8 cellular contexts compared by ENCODE assay signal in the genomic region with DNA sequence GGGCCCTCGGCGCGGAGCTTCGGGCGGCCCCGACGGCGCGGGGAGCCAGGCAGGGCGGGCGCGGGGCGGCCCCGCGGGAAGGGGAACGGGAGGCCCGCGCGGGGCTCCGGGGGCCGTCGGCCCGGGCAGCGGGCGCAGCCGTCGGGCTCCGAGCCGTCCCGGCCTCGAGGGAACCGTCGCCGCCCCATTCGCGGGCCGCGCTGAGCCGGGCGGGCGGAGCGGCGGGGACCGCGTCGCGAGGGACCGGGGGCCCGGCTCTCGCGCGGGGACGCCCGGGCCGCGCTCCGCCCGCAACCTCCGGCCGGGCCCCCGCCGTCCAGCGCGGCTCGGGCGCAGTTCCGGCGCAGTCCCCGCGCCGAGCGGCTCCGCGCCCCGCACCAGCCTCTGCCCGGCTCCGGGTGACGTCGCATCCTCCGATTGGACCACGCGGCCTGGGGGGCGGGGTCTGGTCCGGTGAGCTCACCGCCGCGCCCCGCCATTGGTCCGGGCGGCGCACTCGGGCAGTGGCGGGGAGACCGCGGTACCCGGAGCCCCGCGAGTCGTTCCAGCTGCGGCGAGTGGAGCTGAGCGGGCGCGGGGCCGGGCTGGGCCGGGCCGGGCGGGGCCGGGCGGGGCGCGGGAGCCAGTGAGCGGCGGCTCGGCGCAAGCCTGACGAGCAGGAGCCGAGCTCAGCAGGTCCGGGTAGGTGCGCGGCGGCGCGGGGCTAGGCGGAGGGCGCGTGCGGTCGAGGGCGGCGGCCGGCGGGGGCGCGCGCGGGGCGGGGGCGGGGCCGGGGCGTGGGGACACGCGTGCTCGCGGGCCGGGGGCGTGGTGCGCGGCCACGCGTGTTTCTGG.
DNase-seq lines count a peak whose midpoint lies in the region; ATAC-seq and TF ChIP-seq lines count a peak whose summit lies in the region.

No MANE protein-coding gene starts in this region.

- no peaks in the 10 kb centered on the region for H3K36me3 ChIP-seq in lower lobe of right lung

- peaks cover 4% of the 10 kb centered on the region for H3K4me1 ChIP-seq in lower lobe of right lung

- no peak for TF ChIP-seq CTCF in lower lobe of right lung (IDR thresholded peaks at IDR 0.05)

- no peaks in the 10 kb centered on the region for H3K9me3 ChIP-seq in lower lobe of right lung

- peak overlapping the region; percentile 56 for H3K27ac ChIP-seq in lower lobe of right lung

- H3K4me3 ChIP-seq in lower lobe of right lung = peak overlapping the region; percentile 58

- DNase-seq in SIG-M5 treated with dmso at 0.1 percent for 504 hours (lab: John Stamatoyannopoulos, UW; ENCODE audit: unreplicated experiment) (peak; percentile 80), SIG-M5 (lab: John Stamatoyannopoulos, UW) (no peak), NCI-H2227 (lab: John Stamatoyannopoulos, UW; ENCODE audit: unreplicated experiment) (peak; percentile 98), dermis microvascular lymphatic vessel endothelial cell (ENCODE audit: low read depth in 2 of 2) (peak; percentile 62 to 93), lower lobe of right lung (peak; percentile 94)
- peak; percentile 92 to 93 for DNase-seq in activated CD4-positive, alpha-beta T cell treated with anti-CD3 and anti-CD28 coated beads, Interleukin-2, amount 50 U/mL, for 48 hours
- DNase-seq in stimulated activated CD4-positive, alpha-beta T cell treated with anti-CD3 and anti-CD28 coated beads, Interleukin-4, amount 100 ng/mL, for 4 hours = peak; percentile 88 to 93

- peaks cover 7% of the 10 kb centered on the region for H3K27me3 ChIP-seq in lower lobe of right lung (ENCODE audit: low read depth)

- ATAC-seq in HG03045 (IDR thresholded peaks at IDR 0.05; ENCODE audit: unreplicated experiment) (peak; percentile 83), lower lobe of right lung (peak; percentile 99)

- intact Hi-C loops in lower lobe of right lung (cut with DNase I) = no loop called here
